9 cellular contexts compared by ENCODE assay signal in the genomic region with DNA sequence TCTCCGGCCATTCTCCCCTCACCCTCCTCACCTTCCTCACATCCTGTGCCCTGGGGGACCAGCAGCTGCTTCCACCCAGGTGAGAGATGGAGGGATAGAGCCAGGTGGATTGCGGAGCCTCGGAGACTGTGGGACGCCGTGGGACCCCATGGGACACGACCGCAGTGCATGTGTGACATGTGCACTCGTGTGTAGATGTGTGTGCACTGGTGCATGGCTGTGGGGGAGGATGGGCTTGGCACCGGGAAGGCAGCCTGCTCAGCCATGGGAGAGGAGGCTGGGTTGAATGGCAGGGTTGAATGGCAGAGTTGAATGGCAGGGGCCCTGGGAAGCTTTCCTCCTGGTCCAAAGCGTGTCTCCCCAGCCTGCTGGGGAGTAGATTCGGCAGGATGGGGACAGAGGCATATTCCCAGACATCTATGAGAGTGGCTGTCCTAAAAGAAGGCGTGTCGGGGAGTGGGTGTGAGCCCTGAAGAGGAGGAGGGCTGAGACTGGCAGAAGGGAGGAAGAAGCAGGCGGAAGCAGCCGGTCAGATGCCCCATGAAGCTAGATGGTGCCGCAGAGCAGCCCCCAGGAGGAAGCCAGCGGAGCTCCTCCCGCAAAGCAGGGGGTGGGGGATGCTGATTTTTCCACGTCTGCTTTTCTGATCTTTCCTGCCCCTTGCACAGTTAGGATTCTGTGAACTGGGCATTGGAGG. TPM values are rescaled to one million over a fixed set of nuclear protein-coding genes. Genes with fewer than 3 reads are reported as not detected.
DNase-seq lines count a peak whose midpoint lies in the region; ATAC-seq and TF ChIP-seq lines count a peak whose summit lies in the region.
"Had no signal": no experiment of that assay in that cellular context is flagged by ENCODE, and none has a peak within 500 bp of the region (broad histone marks: within the 10 kb centered on the region; RNA-seq: fewer than 3 reads in every experiment).

No MANE protein-coding gene starts in this region.

- H3K36me3 ChIP-seq in tibial artery, result no peaks in the 10 kb centered on the region
- H3K36me3 ChIP-seq in Caco-2 (ENCODE audit: control insufficient read depth, insufficient read depth, low read length), result no peaks in the 10 kb centered on the region

- ATAC-seq in GM21515 (IDR thresholded peaks at IDR 0.05; ENCODE audit: unreplicated experiment) (peak; percentile 35), T-helper 17 cell (peak; percentile 54)

- no peaks in the 10 kb centered on the region for H3K9me3 ChIP-seq in T-helper 17 cell (ENCODE audit: control insufficient read depth, low read length, poor library complexity, severe bottlenecking)
- no peaks in the 10 kb centered on the region for H3K9me3 ChIP-seq in tibial artery
- H3K9me3 ChIP-seq in Caco-2, result peaks cover 1% of the 10 kb centered on the region

- H3K4me3 ChIP-seq in tibial artery, result peak overlapping the region; percentile 41 to 42
- H3K4me3 ChIP-seq in Caco-2 (ENCODE audit: low read depth, low read length), result no peak overlapping the region

- CTCF ChIA-PET in Caco-2 (lab: Charles Lee), result no interaction called here

- peak overlapping the region; percentile 100 for H3K27ac Mint-ChIP-seq in T-helper 17 cell
- H3K27ac Mint-ChIP-seq in nephron progenitor cell, result peak overlapping the region; percentile 17
- no peak overlapping the region for H3K27ac Mint-ChIP-seq in type B pancreatic cell
- H3K27ac Mint-ChIP-seq in Caco-2 (ENCODE audit: unreplicated experiment), result no peak overlapping the region

- DNase-seq in T-helper 17 cell (peak in 2 of 3 donors; percentile 35 to 38), caudate nucleus (lab: John Stamatoyannopoulos, UW) (peak in 5 of 61 donors; percentile 12 to 37 (median 19)), nephron progenitor cell (peak; percentile 50), tibial artery (peak; percentile 66 to 75), type B pancreatic cell (ENCODE audit: extremely low spot score, unreplicated experiment) (no peak), Caco-2 (no peak), NCI-H82 (lab: John Stamatoyannopoulos, UW) (no peak)

- H3K4me3 Mint-ChIP-seq in T-helper 17 cell, result peak overlapping the region; percentile 100
- H3K4me3 Mint-ChIP-seq in nephron progenitor cell, result peak overlapping the region; percentile 13
- no peak overlapping the region for H3K4me3 Mint-ChIP-seq in type B pancreatic cell
- H3K4me3 Mint-ChIP-seq in Caco-2 (ENCODE audit: unreplicated experiment), result no peak overlapping the region

- H3K27ac ChIP-seq in caudate nucleus (ENCODE audit: low read depth, low read length) (peak overlapping the region; percentile 58), tibial artery (peak overlapping the region in 1 of 2 donors; percentile 17)

- H3K36me3 Mint-ChIP-seq in T-helper 17 cell (ENCODE audit: low read depth) (peaks cover 13% of the 10 kb centered on the region), nephron progenitor cell (ENCODE audit: low read depth) (peaks cover 1% of the 10 kb centered on the region), type B pancreatic cell (no peaks in the 10 kb centered on the region), Caco-2 (ENCODE audit: insufficient read depth, unreplicated experiment) (no peaks in the 10 kb centered on the region)

- no TSS peak for BruUV-seq in Caco-2 (replicated peaks; lab: Mats Ljungman, UMichigan)

- TF ChIP-seq CTCF in nephron progenitor cell (IDR thresholded peaks at IDR 0.05) (no peak), tibial artery (IDR thresholded peaks at IDR 0.05) (no peak), type B pancreatic cell (conservative IDR thresholded peaks at IDR 0.05) (no peak), Caco-2 (IDR thresholded peaks at IDR 0.05; ENCODE audit: insufficient read depth in 1 of 2, low read depth in 1 of 2, low read length in 1 of 2, severe bottlenecking in 1 of 2, unreplicated experiment in 1 of 2) (no peak)

- POLR2A ChIA-PET in Caco-2 (lab: Charles Lee), result no interaction called here

- peaks cover 0 to 4% (median 0%) of the 10 kb centered on the region in 4 donors for H3K4me1 ChIP-seq in tibial artery
- H3K4me1 ChIP-seq in Caco-2, result no peaks in the 10 kb centered on the region

- intact Hi-C loops in tibial artery (cut with DNase I; ENCODE audit: low total_unique reads), result no loop called here
- intact Hi-C loops in Caco-2 (cut with micrococcal nuclease; ENCODE audit: unreplicated experiment), result no loop called here

- H3K27me3 Mint-ChIP-seq in T-helper 17 cell, result no peaks in the 10 kb centered on the region
- peaks cover 21% of the 10 kb centered on the region for H3K27me3 Mint-ChIP-seq in nephron progenitor cell (ENCODE audit: low read depth, poor library complexity)
- H3K27me3 Mint-ChIP-seq in type B pancreatic cell, result peaks cover 33% of the 10 kb centered on the region
- peaks cover 27% of the 10 kb centered on the region for H3K27me3 Mint-ChIP-seq in Caco-2 (ENCODE audit: insufficient read depth, unreplicated experiment)

- H3K27me3 ChIP-seq in tibial artery (peaks cover 0 to 24% of the 10 kb centered on the region in 2 donors), Caco-2 (replicated peaks; ENCODE audit: control insufficient read depth, insufficient read depth, low read length) (0 out of 2 replicates have a peak, but pooled peaks cover 2% of the 10 kb centered on the region)

- H3K9me3 Mint-ChIP-seq in nephron progenitor cell, result peaks cover 10% of the 10 kb centered on the region
- H3K9me3 Mint-ChIP-seq in type B pancreatic cell, result peaks cover 2% of the 10 kb centered on the region
- H3K9me3 Mint-ChIP-seq in Caco-2 (ENCODE audit: unreplicated experiment), result peaks cover 4% of the 10 kb centered on the region

- H3K4me1 Mint-ChIP-seq in T-helper 17 cell (peaks cover 58% of the 10 kb centered on the region), nephron progenitor cell (peaks cover 49% of the 10 kb centered on the region), type B pancreatic cell (ENCODE audit: unreplicated experiment) (peaks cover 6% of the 10 kb centered on the region), Caco-2 (ENCODE audit: low read depth, unreplicated experiment) (peaks cover 7% of the 10 kb centered on the region)

RNA-seq across cellular contexts. Expression of gene GIMAP8, which starts 0.8 kb away (rescaled TPM):
- total RNA-seq in T-helper 17 cell (10 to 100 TPM in 1 of 2 donors, 1 to 10 TPM in 1; 8.1 to 12.0 TPM), type B pancreatic cell (ENCODE audit: low replicate concordance) (not detected in 2 replicates), Caco-2 (2022) (0.07 TPM in 1 of 2 replicates, not detected in the other)
- total RNA-seq: M059J had no signal

Comparison
In these comparisons a context has a peak if more than half of its experiments do, and no peak if none do; other contexts are left out.
1. DNase-seq: peak in T-helper 17 cell (2 of 3), nephron progenitor cell (single experiment) and tibial artery (2 of 2); none in type B pancreatic cell (single experiment), Caco-2 (0 of 2) and NCI-H82 (single experiment).
2. H3K27ac Mint-ChIP-seq: peak in T-helper 17 cell (single experiment) and nephron progenitor cell (single experiment); none in type B pancreatic cell (single experiment) and Caco-2 (single experiment).
3. H3K4me3 Mint-ChIP-seq: peak in T-helper 17 cell (single experiment) and nephron progenitor cell (single experiment); none in type B pancreatic cell (single experiment) and Caco-2 (single experiment).